25 cellular contexts compared by ENCODE assay signal in genomic region chrX:46673596-46673995, GRCh38.
"Had no signal": no experiment of that assay in that cellular context is flagged by ENCODE, and none has a peak within 500 bp of the region (broad histone marks: within the 10 kb centered on the region; RNA-seq: fewer than 3 reads in every experiment).

No MANE protein-coding gene starts in this region.

- H3K27me3 ChIP-seq: left lung, neutrophil, upper lobe of left lung had no signal

- H3K4me1 ChIP-seq: left lung, lower lobe of right lung, prostate gland, tibial nerve, upper lobe of left lung had no signal

- H3K9me3 ChIP-seq: left lung, lower lobe of right lung, neutrophil, prostate gland, tibial nerve, upper lobe of left lung had no signal

- H3K36me3 ChIP-seq: left lung, lower lobe of right lung, neutrophil, prostate gland, tibial nerve, upper lobe of left lung had no signal

- H3K4me3 ChIP-seq: left lung, lower lobe of right lung, prostate gland, skin epidermis, tibial nerve, upper lobe of left lung had no signal

- ATAC-seq: left colon; left lung; lower lobe of right lung; naive thymus-derived CD8-positive, alpha-beta T cell; right cardiac atrium; sciatic nerve; stimulated activated memory B cell treated with anti-CD40 and anti-IgM and Interleukin-4, amounts not matched to agents 10 μg/mL and 1 μg/mL and 100 μg/mL, for 72 hours; stimulated activated naive CD8-positive, alpha-beta T cell treated with anti-CD3 and anti-CD28 coated beads, Interleukin-15, amount 100 ng/mL, for 72 hours had no signal

- DNase-seq: head of caudate nucleus; hippocampal formation; kidney; left colon; left lung; lower lobe of right lung; mammary epithelial cell; mesenchymal stem cell; naive thymus-derived CD8-positive, alpha-beta T cell; occipital lobe; posterior cingulate gyrus; retina; right cardiac atrium; stimulated activated CD4-positive, alpha-beta T cell treated with anti-CD3 and anti-CD28 coated beads, Interleukin-4, amount 100 ng/mL, for 4 hours; stimulated activated CD8-positive, alpha-beta memory T cell treated with anti-CD3 and anti-CD28 coated beads, Interleukin-4, amount 100 ng/mL, for 48 hours; stimulated activated naive CD4-positive, alpha-beta T cell treated with Interleukin-2 at 50 U/mL for 16 hours; stimulated activated naive CD8-positive, alpha-beta T cell treated with anti-CD3 and anti-CD28 coated beads, Interleukin-15, amount 100 ng/mL, for 72 hours; substantia nigra; upper lobe of left lung had no signal

- H3K27ac ChIP-seq: left lung, lower lobe of right lung, neutrophil, prostate gland, skin epidermis, tibial nerve, upper lobe of left lung had no signal
